ENCODE assay signal across 11 cellular contexts in genomic region chr11:132099692-132100091, GRCh38.
DNase-seq lines count a peak whose midpoint lies in the region; ATAC-seq and TF ChIP-seq lines count a peak whose summit lies in the region.
"Had no signal": no experiment of that assay in that cellular context is flagged by ENCODE, and none has a peak within 500 bp of the region (broad histone marks: within the 10 kb centered on the region; RNA-seq: fewer than 3 reads in every experiment).

No MANE protein-coding gene starts in this region.

- H3K27me3 ChIP-seq in SK-N-SH (ENCODE audit: insufficient read depth) (no peaks in the 10 kb centered on the region), Loucy (ENCODE audit: insufficient read depth, low read length, poor library complexity, severe bottlenecking) (no peaks in the 10 kb centered on the region)

- CTCF ChIA-PET in SK-N-SH (lab: Yijun Ruan, JAX): interaction anchor here (0.5 to 1.9 kb wide), 7 partner anchors 9 to 59 kb away, joined by 3 to 8 read pairs (median 3); no protein-coding TSS in a partner anchor

- H3K4me1 Mint-ChIP-seq in chondrocyte (ENCODE audit: low read depth): peaks cover 43% of the 10 kb centered on the region

- H3K4me2 ChIP-seq in SK-N-SH (no peak overlapping the region), Loucy (ENCODE audit: low read depth, low read length, poor library complexity, severe bottlenecking) (no peak overlapping the region)

- no peak overlapping the region for H2AFZ ChIP-seq in SK-N-SH (ENCODE audit: low read depth)
- no peak overlapping the region for H2AFZ ChIP-seq in Loucy (ENCODE audit: low read length)

- no peaks in the 10 kb centered on the region for H3K79me2 ChIP-seq in SK-N-SH (ENCODE audit: insufficient read depth)
- no peaks in the 10 kb centered on the region for H3K79me2 ChIP-seq in Loucy (ENCODE audit: insufficient read depth, low read length)

- H3K4me1 ChIP-seq in SK-N-SH (ENCODE audit: control insufficient read depth in 1 of 2, insufficient read depth in 2 of 2, low read depth in 1 of 2, low read length in 1 of 2) (peaks cover 0 to 2% of the 10 kb centered on the region in 2 experiments; a peak in 1 of 4 replicates), Loucy (ENCODE audit: insufficient read depth, low read length, poor library complexity, severe bottlenecking) (peaks cover 13% of the 10 kb centered on the region)

- no peaks in the 10 kb centered on the region for H3K9me2 ChIP-seq in SK-N-SH
- H3K9me2 ChIP-seq in Loucy (replicated peaks; ENCODE audit: low read depth, low read length): no peaks in the 10 kb centered on the region

- no peaks in the 10 kb centered on the region for H3K36me3 Mint-ChIP-seq in chondrocyte (ENCODE audit: low read depth)

- H3K9me3 ChIP-seq in SK-N-SH (no peaks in the 10 kb centered on the region), Loucy (ENCODE audit: insufficient read depth, low read depth, low read length) (no peaks in the 10 kb centered on the region)

- no peak overlapping the region for H3K9ac ChIP-seq in SK-N-SH
- no peak overlapping the region for H3K9ac ChIP-seq in Loucy (ENCODE audit: low read depth, low read length, poor library complexity, severe bottlenecking)

- DNase-seq in SK-N-SH: peak; percentile 27
- no peak for DNase-seq in chondrocyte (ENCODE audit: low spot score)
- DNase-seq in pons (ENCODE audit: low spot score): peak; percentile 50
- DNase-seq in mucosa of gallbladder (ENCODE audit: low spot score): no peak
- DNase-seq in NK-92 treated with Interleukin-12 subunit alpha and Interleukin-12 subunit beta, amount 100 ng/mL, for 24 hours (lab: John Stamatoyannopoulos, UW): no peak
- no peak for DNase-seq in NCI-H2081 treated with DMSO at 0.1 percent for 48 hours (lab: John Stamatoyannopoulos, UW)
- DNase-seq: NCI-H1930, occipital lobe had no signal

- H3K36me3 ChIP-seq in SK-N-SH (replicated peaks in 1 of 2; ENCODE audit: control insufficient read depth in 1 of 2, insufficient read depth in 2 of 2, low read length in 1 of 2) (no peaks in the 10 kb centered on the region), Loucy (ENCODE audit: insufficient read depth, low read length) (no peaks in the 10 kb centered on the region)

- no peak for TF ChIP-seq EP300 in SK-N-SH (IDR thresholded peaks at IDR 0.05; ENCODE audit: borderline replicate concordance in 1 of 2, low read depth in 1 of 2, low read length in 1 of 2)

- H3F3A ChIP-seq in SK-N-SH (replicated peaks; ENCODE audit: insufficient read depth) (peaks cover 5% of the 10 kb centered on the region), Loucy (ENCODE audit: low read depth) (no peaks in the 10 kb centered on the region)

- H3K27ac ChIP-seq in SK-N-SH (ENCODE audit: low read depth in 2 of 2, low read length in 1 of 2): no peak overlapping the region
- H3K27ac ChIP-seq: epithelial cell of prostate had no signal

- no peaks in the 10 kb centered on the region for H3K27me3 Mint-ChIP-seq in chondrocyte (ENCODE audit: low read depth)

- 83% methylated on average over 4 of the region's 4 CpGs for WGBS in SK-N-SH (ENCODE audit: low lambda C conversion rate)

- POLR2A ChIA-PET in SK-N-SH (lab: Yijun Ruan, JAX): no interaction called here

- TF ChIP-seq RAD21 in SK-N-SH (IDR thresholded peaks at IDR 0.05; ENCODE audit: low read length): peak; percentile 30

- H3K9me3 Mint-ChIP-seq in chondrocyte (ENCODE audit: low read depth): no peaks in the 10 kb centered on the region

- H4K20me1 ChIP-seq in SK-N-SH (ENCODE audit: insufficient read depth) (no peaks in the 10 kb centered on the region), Loucy (ENCODE audit: insufficient read depth, low read length, poor library complexity, severe bottlenecking) (no peaks in the 10 kb centered on the region)

- ATAC-seq in SK-N-SH treated with all-trans-retinoic acid at 6 μM for 48 hours: no peak

- TF ChIP-seq CTCF in SK-N-SH (IDR thresholded peaks at IDR 0.05) (peak; percentile 40), Loucy (conservative IDR thresholded peaks at IDR 0.05; ENCODE audit: low read length) (peak; percentile 72), chondrocyte (IDR thresholded peaks at IDR 0.05) (peak; percentile 63)

- H3K4me3 ChIP-seq in SK-N-SH (ENCODE audit: low read depth in 2 of 2, low read length in 1 of 2): no peak overlapping the region
- H3K4me3 ChIP-seq in Loucy (ENCODE audit: low read length, poor library complexity, severe bottlenecking): no peak overlapping the region

- H3K4me3 Mint-ChIP-seq in chondrocyte (ENCODE audit: unreplicated experiment): no peak overlapping the region

- H3K27ac Mint-ChIP-seq in chondrocyte (ENCODE audit: unreplicated experiment): no peak overlapping the region

TF ChIP-seq in SK-N-SH, 30 proteins besides CTCF, POLR2A, EP300 and RAD21:
- no peak for TF ChIP-seq MEF2A (IDR thresholded peaks at IDR 0.05; ENCODE audit: borderline replicate concordance, low read depth)
- TF ChIP-seq NFIC (IDR thresholded peaks at IDR 0.05; ENCODE audit: borderline replicate concordance): no peak
- TF ChIP-seq SIN3A (IDR thresholded peaks at IDR 0.05; ENCODE audit: borderline replicate concordance, low read depth, low read length): no peak
- TF ChIP-seq FOSL2 (IDR thresholded peaks at IDR 0.05; ENCODE audit: borderline replicate concordance, low read depth): no peak
TF ChIP-seq in SK-N-SH: peak in this region for 0.

TF ChIP-seq in SK-N-SH treated with all-trans-retinoic acid at 6 μM for 48 hours, 23 proteins besides CTCF, POLR2A, EP300 and RAD21:
- TF ChIP-seq OSR1 (CRISPR knock-in tag; IDR thresholded peaks at IDR 0.05) (no peak), ARNTL (CRISPR knock-in tag; IDR thresholded peaks at IDR 0.05; ENCODE audit: borderline replicate concordance, low read depth) (no peak), CSDC2 (CRISPR knock-in tag; IDR thresholded peaks at IDR 0.05) (no peak), POU6F1 (CRISPR knock-in tag; IDR thresholded peaks at IDR 0.05; ENCODE audit: borderline replicate concordance, low read depth) (no peak), ZNF565 (CRISPR knock-in tag; conservative IDR thresholded peaks at IDR 0.05; ENCODE audit: low read depth) (no peak)

Comparison
In these comparisons a context has a peak if more than half of its experiments do, and no peak if none do; other contexts are left out.
1. DNase-seq: peak in SK-N-SH (single experiment) and pons (single experiment); none in chondrocyte (single experiment), mucosa of gallbladder (single experiment), NK-92 treated with Interleukin-12 subunit alpha and Interleukin-12 subunit beta, amount 100 ng/mL, for 24 hours (single experiment) and NCI-H2081 treated with DMSO at 0.1 percent for 48 hours (single experiment).
2. Peak in every context shown above with its lines, with median percentiles within 50 percentile points of each other: CTCF ChIP-seq.